In the genomic region with DNA sequence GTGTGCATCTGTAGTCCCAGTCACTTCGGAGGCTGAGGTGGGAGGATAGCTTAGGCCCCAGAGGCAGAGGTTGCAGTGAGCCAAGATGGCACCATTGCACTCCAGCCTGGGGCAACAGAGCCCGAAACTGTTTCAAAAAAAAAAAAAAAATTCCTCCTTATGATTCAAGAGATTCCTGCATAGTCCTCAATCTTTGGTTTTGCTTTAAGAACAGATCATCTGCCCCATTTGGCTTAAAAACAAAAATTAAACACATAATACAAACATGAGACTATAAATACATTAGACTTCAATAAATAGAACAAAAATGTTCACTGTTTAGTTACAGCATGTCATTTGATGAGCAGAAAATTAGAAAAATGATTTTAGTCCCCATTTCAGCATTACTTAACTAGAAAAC, we compare ENCODE assay signal across 17 cellular contexts.
"Had no signal": no experiment of that assay in that cellular context is flagged by ENCODE, and none has a peak within 500 bp of the region (broad histone marks: within the 10 kb centered on the region; RNA-seq: fewer than 3 reads in every experiment).

No MANE protein-coding gene starts in this region.

- H3K4me3 ChIP-seq: heart left ventricle, left lung, stomach, upper lobe of left lung had no signal

- H3K27ac Mint-ChIP-seq: activated CD8-positive, alpha-beta memory T cell treated with anti-CD3 and anti-CD28 coated beads, Interleukin-2, amount 10 ng/mL, durations not matched to agents 7 days and 5 days; activated T-cell treated with anti-CD3 and anti-CD28 coated beads, Interleukin-2, amount 50 U/mL, for 24 hours had no signal

- H3K9me3 Mint-ChIP-seq: activated T-cell treated with anti-CD3 and anti-CD28 coated beads, Interleukin-2, amount 50 U/mL, for 24 hours had no signal

- H3K27me3 Mint-ChIP-seq: activated CD8-positive, alpha-beta memory T cell treated with anti-CD3 and anti-CD28 coated beads, Interleukin-2, amount 10 ng/mL, durations not matched to agents 7 days and 5 days; activated T-cell treated with anti-CD3 and anti-CD28 coated beads, Interleukin-2, amount 50 U/mL, for 24 hours had no signal

- H3K4me1 Mint-ChIP-seq: activated CD8-positive, alpha-beta memory T cell treated with anti-CD3 and anti-CD28 coated beads, Interleukin-2, amount 10 ng/mL, durations not matched to agents 7 days and 5 days had no signal

- DNase-seq: activated CD4-positive, alpha-beta T cell treated with anti-CD3 and anti-CD28 coated beads for 1 hour; activated CD4-positive, alpha-beta T cell treated with anti-CD3 and anti-CD28 coated beads, Interleukin-2, amount 50 U/mL, for 48 hours; activated CD8-positive, alpha-beta memory T cell treated with anti-CD3 and anti-CD28 coated beads, Interleukin-2, amount 10 ng/mL, durations not matched to agents 7 days and 5 days; activated gamma-delta T cell treated with Interleukin-2 at 50 U/mL for 16 hours; activated T-cell treated with anti-CD3 and anti-CD28 coated beads, Interleukin-2, amount 50 U/mL, for 24 hours; cortex of kidney; effector CD8-positive, alpha-beta T cell; heart left ventricle; left lung; mesenchymal stem cell; occipital lobe; stimulated activated CD4-positive, alpha-beta T cell treated with anti-CD3 and anti-CD28 coated beads, Interleukin-15, amount 100 ng/mL, for 24 hours; stimulated activated CD4-positive, alpha-beta T cell treated with anti-CD3 and anti-CD28 coated beads, Interleukin-4, amount 100 ng/mL, for 4 hours; stomach; T-helper 2 cell; upper lobe of left lung had no signal

- H3K36me3 Mint-ChIP-seq: activated CD8-positive, alpha-beta memory T cell treated with anti-CD3 and anti-CD28 coated beads, Interleukin-2, amount 10 ng/mL, durations not matched to agents 7 days and 5 days had no signal

- H3K4me3 Mint-ChIP-seq: activated CD8-positive, alpha-beta memory T cell treated with anti-CD3 and anti-CD28 coated beads, Interleukin-2, amount 10 ng/mL, durations not matched to agents 7 days and 5 days; activated T-cell treated with anti-CD3 and anti-CD28 coated beads, Interleukin-2, amount 50 U/mL, for 24 hours; nephron had no signal

- H3K27me3 ChIP-seq: heart left ventricle, left lung, stomach, upper lobe of left lung had no signal

- ATAC-seq: activated CD8-positive, alpha-beta memory T cell treated with anti-CD3 and anti-CD28 coated beads, Interleukin-2, amount 10 ng/mL, durations not matched to agents 7 days and 5 days; left lung had no signal
